In genomic region chr13:44331446-44331845, GRCh38 we compare ENCODE assay signal across 16 cellular contexts. TPM values are rescaled to one million over a fixed set of nuclear protein-coding genes. Genes with fewer than 3 reads are reported as not detected.
DNase-seq lines count a peak whose midpoint lies in the region; ATAC-seq and TF ChIP-seq lines count a peak whose summit lies in the region.
"Had no signal": no experiment of that assay in that cellular context is flagged by ENCODE, and none has a peak within 500 bp of the region (broad histone marks: within the 10 kb centered on the region; RNA-seq: fewer than 3 reads in every experiment).

No MANE protein-coding gene starts in this region.

- TF ChIP-seq POLR2A in stomach (IDR thresholded peaks at IDR 0.05), result no peak

- POLR2A ChIA-PET in activated CD8-positive, alpha-beta T cell treated with anti-CD3 and anti-CD28 coated beads for 36 hours (lab: Charles Lee), result no interaction called here
- POLR2A ChIA-PET in activated CD8-positive, alpha-beta T cell treated with anti-CD3 and anti-CD28 coated beads, Interleukin-2, amount 10 ng/mL, durations not matched to agents 7 days and 5 days (lab: Charles Lee), result no interaction called here
- POLR2A ChIA-PET in Caco-2 (lab: Charles Lee), result no interaction called here

- H3K27ac Mint-ChIP-seq in activated CD8-positive, alpha-beta T cell treated with anti-CD3 and anti-CD28 coated beads for 36 hours, result no peak overlapping the region
- H3K27ac Mint-ChIP-seq in activated CD8-positive, alpha-beta T cell treated with anti-CD3 and anti-CD28 coated beads, Interleukin-2, amount 10 ng/mL, durations not matched to agents 7 days and 5 days, result no peak overlapping the region
- no peak overlapping the region for H3K27ac Mint-ChIP-seq in Caco-2 (ENCODE audit: unreplicated experiment)
- H3K27ac Mint-ChIP-seq: activated naive CD4-positive, alpha-beta T cell treated with anti-CD3 and anti-CD28 coated beads, Interleukin-2, amount 10 ng/mL, durations not matched to agents 7 days and 5 days had no signal

- BruUV-seq in Caco-2 (replicated peaks; lab: Mats Ljungman, UMichigan), result no TSS peak

- H3K36me3 Mint-ChIP-seq in activated CD8-positive, alpha-beta T cell treated with anti-CD3 and anti-CD28 coated beads for 36 hours (ENCODE audit: low read depth), result no peaks in the 10 kb centered on the region
- H3K36me3 Mint-ChIP-seq in activated CD8-positive, alpha-beta T cell treated with anti-CD3 and anti-CD28 coated beads, Interleukin-2, amount 10 ng/mL, durations not matched to agents 7 days and 5 days (ENCODE audit: low read depth), result no peaks in the 10 kb centered on the region
- H3K36me3 Mint-ChIP-seq in Caco-2 (ENCODE audit: insufficient read depth, unreplicated experiment), result no peaks in the 10 kb centered on the region
- H3K36me3 Mint-ChIP-seq: activated naive CD4-positive, alpha-beta T cell treated with anti-CD3 and anti-CD28 coated beads, Interleukin-2, amount 10 ng/mL, durations not matched to agents 7 days and 5 days had no signal

- no peaks in the 10 kb centered on the region for H3K4me1 Mint-ChIP-seq in activated CD8-positive, alpha-beta T cell treated with anti-CD3 and anti-CD28 coated beads for 36 hours (ENCODE audit: low read depth)
- peaks cover 4% of the 10 kb centered on the region for H3K4me1 Mint-ChIP-seq in activated CD8-positive, alpha-beta T cell treated with anti-CD3 and anti-CD28 coated beads, Interleukin-2, amount 10 ng/mL, durations not matched to agents 7 days and 5 days (ENCODE audit: low read depth)
- no peaks in the 10 kb centered on the region for H3K4me1 Mint-ChIP-seq in Caco-2 (ENCODE audit: low read depth, unreplicated experiment)
- H3K4me1 Mint-ChIP-seq: activated naive CD4-positive, alpha-beta T cell treated with anti-CD3 and anti-CD28 coated beads, Interleukin-2, amount 10 ng/mL, durations not matched to agents 7 days and 5 days had no signal

- intact Hi-C loops in activated CD8-positive, alpha-beta T cell treated with anti-CD3 and anti-CD28 coated beads for 36 hours (cut with micrococcal nuclease), result no loop called here
- intact Hi-C loops in stomach (cut with DNase I; ENCODE audit: low total_unique reads), result no loop called here
- intact Hi-C loops in Caco-2 (cut with micrococcal nuclease; ENCODE audit: unreplicated experiment), result no loop called here

- H3K4me3 ChIP-seq in stomach, result no peak overlapping the region
- H3K4me3 ChIP-seq in Caco-2 (ENCODE audit: low read depth, low read length), result no peak overlapping the region
- H3K4me3 ChIP-seq: lower lobe of right lung, prostate gland had no signal

- H3K36me3 ChIP-seq in stomach (no peaks in the 10 kb centered on the region), Caco-2 (ENCODE audit: control insufficient read depth, insufficient read depth, low read length) (no peaks in the 10 kb centered on the region)
- H3K36me3 ChIP-seq: lower lobe of right lung, prostate gland had no signal

- CTCF ChIA-PET in activated CD8-positive, alpha-beta T cell treated with anti-CD3 and anti-CD28 coated beads for 36 hours (lab: Charles Lee), result interaction anchor here (1.1 to 1.3 kb wide), 2 partner anchors 20 to 140 kb away, joined by 3 to 4 read pairs; no protein-coding TSS in a partner anchor
- CTCF ChIA-PET in activated CD8-positive, alpha-beta T cell treated with anti-CD3 and anti-CD28 coated beads, Interleukin-2, amount 10 ng/mL, durations not matched to agents 7 days and 5 days (lab: Charles Lee), result no interaction called here
- CTCF ChIA-PET in Caco-2 (lab: Charles Lee), result no interaction called here

- ATAC-seq in activated CD8-positive, alpha-beta T cell treated with anti-CD3 and anti-CD28 coated beads for 36 hours, result peak; percentile 67
- ATAC-seq in activated CD8-positive, alpha-beta T cell treated with anti-CD3 and anti-CD28 coated beads, Interleukin-2, amount 10 ng/mL, durations not matched to agents 7 days and 5 days, result no peak

- H3K4me1 ChIP-seq in stomach (peaks cover 7 to 24% (median 19%) of the 10 kb centered on the region in 4 donors), Caco-2 (peaks cover 21% of the 10 kb centered on the region)
- H3K4me1 ChIP-seq: lower lobe of right lung had no signal

- 66 to 82% (median 81%) methylated on average over 4 of the region's 4 CpGs for WGBS in stomach, 5 donors

- DNase-seq in activated CD8-positive, alpha-beta T cell treated with anti-CD3 and anti-CD28 coated beads for 36 hours, result no peak
- no peak for DNase-seq in activated CD8-positive, alpha-beta T cell treated with anti-CD3 and anti-CD28 coated beads, Interleukin-2, amount 10 ng/mL, durations not matched to agents 7 days and 5 days
- DNase-seq in amniotic epithelial cell (ENCODE audit: low read depth), result peak; percentile 84
- DNase-seq in stomach, result no peak
- DNase-seq in Caco-2, result no peak
- no peak for DNase-seq in mucosa of gallbladder (ENCODE audit: low spot score)
- DNase-seq in occipital lobe (lab: John Stamatoyannopoulos, UW), result no peak
- DNase-seq: activated naive CD4-positive, alpha-beta T cell treated with anti-CD3 and anti-CD28 coated beads, Interleukin-2, amount 10 ng/mL, durations not matched to agents 7 days and 5 days; DMS153; effector CD4-positive, alpha-beta T cell; lower lobe of right lung; NCI-H524 treated with DMSO at 0.1 percent for 48 hours; trophoblast cell had no signal

- peaks cover 1% of the 10 kb centered on the region for H3K27me3 Mint-ChIP-seq in activated CD8-positive, alpha-beta T cell treated with anti-CD3 and anti-CD28 coated beads for 36 hours
- H3K27me3 Mint-ChIP-seq in activated CD8-positive, alpha-beta T cell treated with anti-CD3 and anti-CD28 coated beads, Interleukin-2, amount 10 ng/mL, durations not matched to agents 7 days and 5 days (ENCODE audit: low read depth), result peaks cover 2% of the 10 kb centered on the region
- no peaks in the 10 kb centered on the region for H3K27me3 Mint-ChIP-seq in Caco-2 (ENCODE audit: insufficient read depth, unreplicated experiment)

- no peak for TF ChIP-seq EP300 in stomach (IDR thresholded peaks at IDR 0.05)

- H3K9me3 ChIP-seq in stomach, result no peaks in the 10 kb centered on the region
- peaks cover 10% of the 10 kb centered on the region; the same call in 1 of the 2 replicates for H3K9me3 ChIP-seq in Caco-2
- H3K9me3 ChIP-seq: lower lobe of right lung, prostate gland had no signal

- H3K4me3 Mint-ChIP-seq in activated CD8-positive, alpha-beta T cell treated with anti-CD3 and anti-CD28 coated beads for 36 hours, result no peak overlapping the region
- no peak overlapping the region for H3K4me3 Mint-ChIP-seq in activated CD8-positive, alpha-beta T cell treated with anti-CD3 and anti-CD28 coated beads, Interleukin-2, amount 10 ng/mL, durations not matched to agents 7 days and 5 days
- no peak overlapping the region for H3K4me3 Mint-ChIP-seq in Caco-2 (ENCODE audit: unreplicated experiment)
- H3K4me3 Mint-ChIP-seq: activated naive CD4-positive, alpha-beta T cell treated with anti-CD3 and anti-CD28 coated beads, Interleukin-2, amount 10 ng/mL, durations not matched to agents 7 days and 5 days had no signal

- H3K27me3 ChIP-seq in layer of hippocampus (ENCODE audit: control insufficient read depth, insufficient read depth, low read length) (no peaks in the 10 kb centered on the region), stomach (no peaks in the 10 kb centered on the region), Caco-2 (replicated peaks; ENCODE audit: control insufficient read depth, insufficient read depth, low read length) (no peaks in the 10 kb centered on the region)

- no peak for TF ChIP-seq CTCF in activated CD8-positive, alpha-beta T cell treated with anti-CD3 and anti-CD28 coated beads for 36 hours (IDR thresholded peaks at IDR 0.05)
- TF ChIP-seq CTCF in stomach (IDR thresholded peaks at IDR 0.05) (no peak), Caco-2 (IDR thresholded peaks at IDR 0.05; ENCODE audit: insufficient read depth in 1 of 2, low read depth in 1 of 2, low read length in 1 of 2, severe bottlenecking in 1 of 2, unreplicated experiment in 1 of 2) (no peak)

- no peaks in the 10 kb centered on the region for H3K9me3 Mint-ChIP-seq in activated CD8-positive, alpha-beta T cell treated with anti-CD3 and anti-CD28 coated beads for 36 hours
- H3K9me3 Mint-ChIP-seq in activated CD8-positive, alpha-beta T cell treated with anti-CD3 and anti-CD28 coated beads, Interleukin-2, amount 10 ng/mL, durations not matched to agents 7 days and 5 days (ENCODE audit: insufficient read depth), result no peaks in the 10 kb centered on the region
- peaks cover 13% of the 10 kb centered on the region for H3K9me3 Mint-ChIP-seq in Caco-2 (ENCODE audit: unreplicated experiment)

- H3K27ac ChIP-seq in layer of hippocampus (ENCODE audit: low read depth, low read length), result peak overlapping the region; percentile 71
- H3K27ac ChIP-seq in stomach, result peak overlapping the region in 4 of 5 donors; percentile 54 to 75 (median 62)
- H3K27ac ChIP-seq: lower lobe of right lung had no signal

RNA-seq across cellular contexts. Expression of gene SERP2, which starts 42.2 kb away (rescaled TPM):
- total RNA-seq in activated CD8-positive, alpha-beta T cell treated with anti-CD3 and anti-CD28 coated beads for 36 hours, result 1 to 10 TPM in 1 of 2 experiments, under 1 TPM in 1; 0.63 to 1.1 TPM
- total RNA-seq in activated CD8-positive, alpha-beta T cell treated with anti-CD3 and anti-CD28 coated beads, Interleukin-2, amount 10 ng/mL, durations not matched to agents 7 days and 5 days, result under 1 TPM; 0.31 to 0.50 TPM
- 100 to 1,000 TPM in 1 of 5 donors, 1 to 10 TPM in 3, not detected in 1; 1.0 to 255 (median 4.3) TPM for total RNA-seq in stomach
- polyA plus RNA-seq in stomach, result 10 to 100 TPM in 1 of 3 donors, 1 to 10 TPM in 2; 9.3 to 11.0 (median 9.5) TPM
- not detected in 2 replicates for total RNA-seq in Caco-2 (2022)
- 3.7 TPM for total RNA-seq in mucosa of gallbladder
- 30.7 TPM for total RNA-seq in occipital lobe
- total RNA-seq: SK-MEL-5 had no signal
